1 cellular context compared by ENCODE assay signal in the genomic region with DNA sequence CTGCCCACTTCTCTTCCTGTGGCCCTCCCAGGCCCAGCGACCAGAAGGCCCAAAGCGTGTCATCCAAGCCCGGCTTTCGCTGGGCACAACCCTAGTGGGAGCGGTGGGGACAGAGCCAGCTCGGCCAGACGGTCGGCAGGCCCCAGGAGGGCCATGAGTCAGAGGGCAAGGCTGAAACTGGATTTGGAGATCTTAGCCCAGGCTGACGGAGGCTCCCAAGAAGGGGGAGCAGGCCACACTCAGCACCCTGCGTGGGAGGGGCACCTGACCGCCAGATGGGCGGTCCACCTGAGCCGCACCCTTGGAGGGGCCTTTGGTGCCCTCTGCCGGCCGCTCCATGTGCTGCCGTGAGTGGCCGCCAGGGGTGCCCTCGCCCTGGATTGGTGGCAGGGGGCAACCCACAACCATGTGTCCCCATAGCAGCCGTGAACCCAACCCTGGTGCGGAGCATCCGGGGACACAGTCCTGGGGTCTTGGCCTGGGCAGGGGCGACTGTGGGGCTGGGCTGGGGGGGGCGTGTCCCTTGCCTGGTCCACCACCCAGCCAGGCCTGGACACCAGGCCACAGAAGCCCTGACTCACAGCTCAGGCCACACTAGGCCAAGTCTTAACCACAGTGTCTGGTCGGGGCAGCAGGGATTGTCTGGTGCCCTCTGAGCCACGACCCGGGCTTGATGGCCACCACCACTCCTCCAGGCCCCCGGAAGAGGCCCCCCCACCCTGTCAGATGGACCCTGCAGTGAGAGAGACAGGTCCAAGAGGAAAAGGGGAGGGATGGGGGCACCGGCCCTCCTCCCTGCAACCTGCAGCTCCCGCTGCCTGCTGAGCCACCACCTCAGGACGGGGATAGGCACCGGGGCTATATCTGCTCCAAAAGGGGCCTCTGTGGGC.
A peak's percentile ranks its signal among the peaks of the same experiment; 100 is the strongest.
TF ChIP-seq lines count a peak whose summit lies in the region.

No MANE protein-coding gene starts in this region.

TF ChIP-seq in HepG2, 621 proteins besides CTCF, POLR2A, EP300 and RAD21 (continued from another document and continues in another):
- TF ChIP-seq HDAC2 (CRISPR knock-in tag; IDR thresholded peaks at IDR 0.05) (peak; percentile 42; the same call in 1 of the 2 replicates), ZNF335 (CRISPR knock-in tag; IDR thresholded peaks at IDR 0.05) (peak; percentile 22; the same call in 1 of the 2 replicates), ZNF546 (CRISPR knock-in tag; conservative IDR thresholded peaks at IDR 0.05) (0 out of 2 replicates have a peak, but pooled peaks have one; percentile 25), TRIM24 (CRISPR knock-in tag; IDR thresholded peaks at IDR 0.05) (no peak), ZFY (CRISPR knock-in tag; IDR thresholded peaks at IDR 0.05) (peak; percentile 81), XBP1 (CRISPR knock-in tag; IDR thresholded peaks at IDR 0.05) (no peak), PITX1 (CRISPR knock-in tag; IDR thresholded peaks at IDR 0.05) (no peak), ZNF83 (CRISPR knock-in tag; IDR thresholded peaks at IDR 0.05; ENCODE audit: borderline replicate concordance) (no peak), KIAA2018 (CRISPR knock-in tag; IDR thresholded peaks at IDR 0.05; ENCODE audit: borderline replicate concordance) (no peak)
- TF ChIP-seq, protein P1, sequence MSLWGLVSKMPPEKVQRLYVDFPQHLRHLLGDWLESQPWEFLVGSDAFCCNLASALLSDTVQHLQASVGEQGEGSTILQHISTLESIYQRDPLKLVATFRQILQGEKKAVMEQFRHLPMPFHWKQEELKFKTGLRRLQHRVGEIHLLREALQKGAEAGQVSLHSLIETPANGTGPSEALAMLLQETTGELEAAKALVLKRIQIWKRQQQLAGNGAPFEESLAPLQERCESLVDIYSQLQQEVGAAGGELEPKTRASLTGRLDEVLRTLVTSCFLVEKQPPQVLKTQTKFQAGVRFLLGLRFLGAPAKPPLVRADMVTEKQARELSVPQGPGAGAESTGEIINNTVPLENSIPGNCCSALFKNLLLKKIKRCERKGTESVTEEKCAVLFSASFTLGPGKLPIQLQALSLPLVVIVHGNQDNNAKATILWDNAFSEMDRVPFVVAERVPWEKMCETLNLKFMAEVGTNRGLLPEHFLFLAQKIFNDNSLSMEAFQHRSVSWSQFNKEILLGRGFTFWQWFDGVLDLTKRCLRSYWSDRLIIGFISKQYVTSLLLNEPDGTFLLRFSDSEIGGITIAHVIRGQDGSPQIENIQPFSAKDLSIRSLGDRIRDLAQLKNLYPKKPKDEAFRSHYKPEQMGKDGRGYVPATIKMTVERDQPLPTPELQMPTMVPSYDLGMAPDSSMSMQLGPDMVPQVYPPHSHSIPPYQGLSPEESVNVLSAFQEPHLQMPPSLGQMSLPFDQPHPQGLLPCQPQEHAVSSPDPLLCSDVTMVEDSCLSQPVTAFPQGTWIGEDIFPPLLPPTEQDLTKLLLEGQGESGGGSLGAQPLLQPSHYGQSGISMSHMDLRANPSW (CRISPR knock-in tag; IDR thresholded peaks at IDR 0.05; ENCODE audit: borderline replicate concordance): no peak
- TF ChIP-seq, protein P2, sequence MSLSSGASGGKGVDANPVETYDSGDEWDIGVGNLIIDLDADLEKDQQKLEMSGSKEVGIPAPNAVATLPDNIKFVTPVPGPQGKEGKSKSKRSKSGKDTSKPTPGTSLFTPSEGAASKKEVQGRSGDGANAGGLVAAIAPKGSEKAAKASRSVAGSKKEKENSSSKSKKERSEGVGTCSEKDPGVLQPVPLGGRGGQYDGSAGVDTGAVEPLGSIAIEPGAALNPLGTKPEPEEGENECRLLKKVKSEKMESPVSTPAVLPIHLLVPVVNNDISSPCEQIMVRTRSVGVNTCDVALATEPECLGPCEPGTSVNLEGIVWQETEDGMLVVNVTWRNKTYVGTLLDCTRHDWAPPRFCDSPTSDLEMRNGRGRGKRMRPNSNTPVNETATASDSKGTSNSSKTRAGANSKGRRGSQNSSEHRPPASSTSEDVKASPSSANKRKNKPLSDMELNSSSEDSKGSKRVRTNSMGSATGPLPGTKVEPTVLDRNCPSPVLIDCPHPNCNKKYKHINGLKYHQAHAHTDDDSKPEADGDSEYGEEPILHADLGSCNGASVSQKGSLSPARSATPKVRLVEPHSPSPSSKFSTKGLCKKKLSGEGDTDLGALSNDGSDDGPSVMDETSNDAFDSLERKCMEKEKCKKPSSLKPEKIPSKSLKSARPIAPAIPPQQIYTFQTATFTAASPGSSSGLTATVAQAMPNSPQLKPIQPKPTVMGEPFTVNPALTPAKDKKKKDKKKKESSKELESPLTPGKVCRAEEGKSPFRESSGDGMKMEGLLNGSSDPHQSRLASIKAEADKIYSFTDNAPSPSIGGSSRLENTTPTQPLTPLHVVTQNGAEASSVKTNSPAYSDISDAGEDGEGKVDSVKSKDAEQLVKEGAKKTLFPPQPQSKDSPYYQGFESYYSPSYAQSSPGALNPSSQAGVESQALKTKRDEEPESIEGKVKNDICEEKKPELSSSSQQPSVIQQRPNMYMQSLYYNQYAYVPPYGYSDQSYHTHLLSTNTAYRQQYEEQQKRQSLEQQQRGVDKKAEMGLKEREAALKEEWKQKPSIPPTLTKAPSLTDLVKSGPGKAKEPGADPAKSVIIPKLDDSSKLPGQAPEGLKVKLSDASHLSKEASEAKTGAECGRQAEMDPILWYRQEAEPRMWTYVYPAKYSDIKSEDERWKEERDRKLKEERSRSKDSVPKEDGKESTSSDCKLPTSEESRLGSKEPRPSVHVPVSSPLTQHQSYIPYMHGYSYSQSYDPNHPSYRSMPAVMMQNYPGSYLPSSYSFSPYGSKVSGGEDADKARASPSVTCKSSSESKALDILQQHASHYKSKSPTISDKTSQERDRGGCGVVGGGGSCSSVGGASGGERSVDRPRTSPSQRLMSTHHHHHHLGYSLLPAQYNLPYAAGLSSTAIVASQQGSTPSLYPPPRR (CRISPR knock-in tag; IDR thresholded peaks at IDR 0.05; ENCODE audit: borderline replicate concordance): no peak
- TF ChIP-seq, protein P3, sequence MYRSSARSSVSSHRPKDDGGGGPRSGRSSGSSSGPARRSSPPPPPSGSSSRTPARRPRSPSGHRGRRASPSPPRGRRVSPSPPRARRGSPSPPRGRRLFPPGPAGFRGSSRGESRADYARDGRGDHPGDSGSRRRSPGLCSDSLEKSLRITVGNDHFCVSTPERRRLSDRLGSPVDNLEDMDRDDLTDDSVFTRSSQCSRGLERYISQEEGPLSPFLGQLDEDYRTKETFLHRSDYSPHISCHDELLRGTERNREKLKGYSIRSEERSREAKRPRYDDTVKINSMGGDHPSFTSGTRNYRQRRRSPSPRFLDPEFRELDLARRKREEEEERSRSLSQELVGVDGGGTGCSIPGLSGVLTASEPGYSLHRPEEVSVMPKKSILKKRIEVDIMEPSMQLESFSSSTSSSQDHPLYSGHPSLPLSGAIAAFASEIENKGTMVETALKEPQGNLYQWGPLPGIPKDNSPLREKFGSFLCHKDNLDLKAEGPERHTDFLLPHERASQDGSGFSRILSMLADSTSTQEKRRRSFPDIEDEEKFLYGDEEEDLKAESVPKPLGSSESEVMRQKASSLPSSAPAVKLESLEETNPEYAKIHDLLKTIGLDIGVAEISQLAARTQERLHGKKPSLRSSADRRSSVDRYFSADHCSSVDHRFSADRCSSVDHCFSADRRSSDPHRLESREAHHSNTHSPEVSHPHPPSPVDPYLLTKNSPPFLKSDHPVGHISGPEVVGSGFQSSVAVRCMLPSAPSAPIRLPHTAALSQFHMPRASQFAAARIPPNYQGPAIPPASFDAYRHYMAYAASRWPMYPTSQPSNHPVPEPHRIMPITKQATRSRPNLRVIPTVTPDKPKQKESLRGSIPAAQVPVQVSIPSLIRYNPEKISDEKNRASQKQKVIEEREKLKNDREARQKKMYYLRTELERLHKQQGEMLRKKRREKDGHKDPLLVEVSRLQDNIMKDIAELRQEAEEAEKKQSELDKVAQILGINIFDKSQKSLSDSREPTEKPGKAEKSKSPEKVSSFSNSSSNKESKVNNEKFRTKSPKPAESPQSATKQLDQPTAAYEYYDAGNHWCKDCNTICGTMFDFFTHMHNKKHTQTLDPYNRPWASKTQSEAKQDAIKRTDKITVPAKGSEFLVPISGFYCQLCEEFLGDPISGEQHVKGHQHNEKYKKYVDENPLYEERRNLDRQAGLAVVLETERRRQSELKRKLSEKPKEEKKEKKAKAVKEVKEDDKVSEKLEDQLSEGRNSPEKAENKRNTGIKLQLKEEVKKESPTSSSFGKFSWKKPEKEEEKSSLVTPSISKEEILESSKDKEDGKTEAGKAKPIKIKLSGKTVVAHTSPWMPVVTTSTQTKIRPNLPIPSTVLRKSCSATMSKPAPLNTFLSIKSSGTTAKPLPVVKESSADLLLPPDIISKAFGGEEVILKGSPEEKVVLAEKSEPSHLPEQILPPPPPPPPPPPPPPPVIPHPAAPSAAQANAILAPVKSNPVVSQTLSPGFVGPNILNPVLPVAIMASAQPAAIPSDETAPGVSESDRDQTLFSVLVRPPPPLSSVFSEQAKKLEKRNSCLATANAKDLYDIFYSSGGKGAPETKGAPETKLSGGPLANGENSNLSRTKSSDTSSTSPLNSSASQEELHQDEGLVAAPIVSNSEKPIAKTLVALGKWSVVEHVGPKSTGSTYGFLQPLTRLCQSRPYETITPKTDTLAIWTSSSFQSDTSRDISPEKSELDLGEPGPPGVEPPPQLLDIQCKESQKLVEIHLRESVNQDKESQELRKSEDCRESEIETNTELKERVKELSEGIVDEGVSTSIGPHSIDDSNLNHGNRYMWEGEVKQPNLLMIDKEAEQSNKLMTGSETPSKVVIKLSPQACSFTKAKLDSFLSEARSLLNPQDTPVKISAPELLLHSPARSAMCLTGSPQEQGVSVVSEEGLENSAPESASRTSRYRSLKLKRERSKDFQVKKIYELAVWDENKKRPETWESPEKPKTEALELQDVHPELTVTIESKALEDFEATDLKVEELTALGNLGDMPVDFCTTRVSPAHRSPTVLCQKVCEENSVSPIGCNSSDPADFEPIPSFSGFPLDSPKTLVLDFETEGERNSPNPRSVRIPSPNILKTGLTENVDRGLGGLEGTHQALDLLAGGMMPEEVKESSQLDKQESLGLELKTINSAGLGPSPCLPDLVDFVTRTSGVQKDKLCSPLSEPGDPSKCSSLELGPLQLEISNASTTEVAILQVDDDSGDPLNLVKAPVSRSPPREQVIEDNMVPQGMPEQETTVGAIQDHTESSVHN (CRISPR knock-in tag; IDR thresholded peaks at IDR 0.05): no peak
